ENCODE assay signal across 8 cellular contexts in genomic region chr18:51621103-51621969, GRCh38.
DNase-seq lines count a peak whose midpoint lies in the region; ATAC-seq, FAIRE-seq and TF ChIP-seq lines count a peak whose summit lies in the region.

No MANE protein-coding gene starts in this region.

- H3K4me3 ChIP-seq in A549 = no peak overlapping the region
- peak overlapping the region; percentile 27; the same call in 1 of the 2 replicates for H3K4me3 ChIP-seq in iPS-20b (ENCODE audit: low read length)

- no peak for TF ChIP-seq EP300 in A549 (IDR thresholded peaks at IDR 0.05)

- no peaks in the 10 kb centered on the region for H3K36me3 ChIP-seq in iPS-20b (ENCODE audit: insufficient read depth, low read depth, low read length)

- CTCF ChIA-PET in A549 (lab: Yijun Ruan, JAX) = interaction anchor here (0.6 to 2.0 kb wide), 17 partner anchors 8 to 1759 kb away, joined by 3 to 16 read pairs (median 4); no protein-coding TSS in a partner anchor

- TF ChIP-seq RAD21 in A549 (conservative IDR thresholded peaks at IDR 0.05 in 1 of 2, IDR thresholded peaks at IDR 0.05 in 1 of 2) = peak; percentile 73 to 76

- FAIRE-seq in A549 (lab: Jason Lieb, UNC) = no peak

- H3K9ac ChIP-seq in iPS-20b (ENCODE audit: low read depth, low read length) = no peak overlapping the region

- H3K27ac ChIP-seq in A549 = 0 out of 6 replicates have a peak overlapping the region, but pooled peaks of 1 of the 2 experiments have one; percentile 21
- no peak overlapping the region for H3K27ac ChIP-seq in iPS-20b (ENCODE audit: low read length)

- TF ChIP-seq CTCF in A549 (IDR thresholded peaks at IDR 0.05) = peak; percentile 60

- no peaks in the 10 kb centered on the region for H3K9me3 ChIP-seq in A549
- H3K9me3 ChIP-seq in iPS-20b (ENCODE audit: insufficient read depth, low read depth, low read length) = no peaks in the 10 kb centered on the region

- H3K4me2 ChIP-seq in A549 = no peak overlapping the region

- WGBS in A549 (ENCODE audit: missing lambda C conversion rate) = 53% methylated on average over 16 of the region's 16 CpGs

- TF ChIP-seq POLR2A in A549 (IDR thresholded peaks at IDR 0.05; ENCODE audit: low read length) = no peak

- ATAC-seq in A549 = peak in 1 of 2 experiments; percentile 57; a peak in 3 of 6 replicates
- ATAC-seq in HG03175 (IDR thresholded peaks at IDR 0.05; ENCODE audit: unreplicated experiment) = peak; percentile 64
- no peak for ATAC-seq in stimulated activated naive CD8-positive, alpha-beta T cell treated with anti-CD3 and anti-CD28 coated beads, Interleukin-15, Interleukin-2, amounts not matched to agents 100 U/mL and 50 U/mL, for 24 hours

- H3K4me1 ChIP-seq in A549 = peaks cover 21% of the 10 kb centered on the region
- peaks cover 16% of the 10 kb centered on the region for H3K4me1 ChIP-seq in iPS-20b (ENCODE audit: insufficient read depth, low read length)

- H3K27me3 ChIP-seq in iPS-20b (ENCODE audit: insufficient read depth, low read length) = peaks cover 12% of the 10 kb centered on the region

- peak; percentile 16 to 49 for DNase-seq in A549 (ENCODE audit: low read depth in 1 of 2, low spot score in 1 of 2)
- DNase-seq in GM04504 (ENCODE audit: low read depth) = peak; percentile 3
- peak; percentile 2 for DNase-seq in NCI-H526 treated with DMSO at 0.1 percent for 48 hours (lab: John Stamatoyannopoulos, UW)
- peak; percentile 68 for DNase-seq in astrocyte of the hippocampus (ENCODE audit: low read depth, low spot score)
- peak; percentile 49 for DNase-seq in stimulated activated naive CD8-positive, alpha-beta T cell treated with anti-CD3 and anti-CD28 coated beads, Interleukin-15, Interleukin-2, amounts not matched to agents 100 U/mL and 50 U/mL, for 24 hours
- no peak for DNase-seq in T1000 (lab: John Stamatoyannopoulos, UW)

- POLR2A ChIA-PET in A549 (lab: Yijun Ruan, JAX) = no interaction called here

TF ChIP-seq in A549, 52 proteins besides CTCF, POLR2A, EP300 and RAD21:
- TF ChIP-seq EHMT2 (IDR thresholded peaks at IDR 0.05; ENCODE audit: low read depth) (no peak), ZNF302 (CRISPR knock-in tag; IDR thresholded peaks at IDR 0.05) (no peak), KDM1A (IDR thresholded peaks at IDR 0.05; ENCODE audit: low read depth) (no peak), EHF (CRISPR knock-in tag; IDR thresholded peaks at IDR 0.05) (no peak), CEBPB (IDR thresholded peaks at IDR 0.05) (no peak), RFX5 (IDR thresholded peaks at IDR 0.05) (no peak), BHLHE40 (IDR thresholded peaks at IDR 0.05; ENCODE audit: low read depth, low read length) (no peak), SMC3 (IDR thresholded peaks at IDR 0.05) (peak; percentile 55), ZFP36 (IDR thresholded peaks at IDR 0.05; ENCODE audit: borderline replicate concordance, partially characterized antibody) (no peak)
